Comparison of ENCODE assay signal across 8 cellular contexts in genomic region chr3:158539414-158540014, GRCh38. TPM values are rescaled to one million over a fixed set of nuclear protein-coding genes. Genes with fewer than 3 reads are reported as not detected.
DNase-seq lines count a peak whose midpoint lies in the region; ATAC-seq and TF ChIP-seq lines count a peak whose summit lies in the region.

No MANE protein-coding gene starts in this region.

- no peaks in the 10 kb centered on the region for H3K9me3 Mint-ChIP-seq in activated CD4-positive, alpha-beta T cell treated with anti-CD3 and anti-CD28 coated beads, Interleukin-2, amount 10 ng/mL, durations not matched to agents 7 days and 5 days
- H3K9me3 Mint-ChIP-seq in stimulated activated memory B cell treated with anti-CD40 and anti-IgM and Interleukin-4, amounts not matched to agents 10 μg/mL and 1 μg/mL and 100 μg/mL, for 72 hours, result no peaks in the 10 kb centered on the region

- peak; percentile 73 for ATAC-seq in HG02885 (IDR thresholded peaks at IDR 0.05; ENCODE audit: poor library complexity, unreplicated experiment)
- ATAC-seq in stimulated activated memory B cell treated with anti-CD40 and anti-IgM and Interleukin-4, amounts not matched to agents 10 μg/mL and 1 μg/mL and 100 μg/mL, for 72 hours, result no peak

- TF ChIP-seq CTCF in esophagus muscularis mucosa (IDR thresholded peaks at IDR 0.05) (peak; percentile 27 to 52 (median 38)), osteoblast (IDR thresholded peaks at IDR 0.05; ENCODE audit: extremely low read depth, low read depth, low read length) (peak; percentile 70)

- no peak overlapping the region for H3K27ac Mint-ChIP-seq in activated CD4-positive, alpha-beta T cell treated with anti-CD3 and anti-CD28 coated beads, Interleukin-2, amount 10 ng/mL, durations not matched to agents 7 days and 5 days
- H3K27ac Mint-ChIP-seq in stimulated activated memory B cell treated with anti-CD40 and anti-IgM and Interleukin-4, amounts not matched to agents 10 μg/mL and 1 μg/mL and 100 μg/mL, for 72 hours, result no peak overlapping the region

- DNase-seq in NCI-H1436 (lab: John Stamatoyannopoulos, UW), result peak; percentile 56
- no peak for DNase-seq in NCI-H1436 treated with DMSO at 0.1 percent for 48 hours (lab: John Stamatoyannopoulos, UW)
- DNase-seq in NCI-H226, result peak; percentile 13
- peak; percentile 57 for DNase-seq in activated CD4-positive, alpha-beta T cell treated with anti-CD3 and anti-CD28 coated beads, Interleukin-2, amount 10 ng/mL, durations not matched to agents 7 days and 5 days
- no peak for DNase-seq in esophagus muscularis mucosa (ENCODE audit: extremely low spot score)
- no peak for DNase-seq in osteoblast (ENCODE audit: insufficient read length, low spot score, missing footprints)

- TF ChIP-seq EP300 in esophagus muscularis mucosa (IDR thresholded peaks at IDR 0.05), result no peak

- H3K4me3 ChIP-seq in esophagus muscularis mucosa (no peak overlapping the region), osteoblast (ENCODE audit: insufficient read depth, low read length) (no peak overlapping the region)

- intact Hi-C loops in esophagus muscularis mucosa (cut with DNase I), result no loop called here

- CTCF ChIA-PET in activated CD4-positive, alpha-beta T cell treated with anti-CD3 and anti-CD28 coated beads, Interleukin-2, amount 10 ng/mL, durations not matched to agents 7 days and 5 days (lab: Charles Lee), result interaction anchor here (1.2 kb wide), 1 partner anchor 46 kb away, joined by 3 read pairs; no protein-coding TSS in a partner anchor

- peak overlapping the region; percentile 92 for H2AFZ ChIP-seq in osteoblast (ENCODE audit: low read length)

- H3K36me3 Mint-ChIP-seq in activated CD4-positive, alpha-beta T cell treated with anti-CD3 and anti-CD28 coated beads, Interleukin-2, amount 10 ng/mL, durations not matched to agents 7 days and 5 days (ENCODE audit: low read depth), result peaks cover 3% of the 10 kb centered on the region
- H3K36me3 Mint-ChIP-seq in stimulated activated memory B cell treated with anti-CD40 and anti-IgM and Interleukin-4, amounts not matched to agents 10 μg/mL and 1 μg/mL and 100 μg/mL, for 72 hours, result peaks cover 25% of the 10 kb centered on the region

- H3K27me3 ChIP-seq in esophagus muscularis mucosa (no peaks in the 10 kb centered on the region), osteoblast (ENCODE audit: insufficient read depth, low read length) (no peaks in the 10 kb centered on the region)

- no peak overlapping the region for H3K4me2 ChIP-seq in osteoblast (ENCODE audit: insufficient read depth, low read length)

- H3K27me3 Mint-ChIP-seq in activated CD4-positive, alpha-beta T cell treated with anti-CD3 and anti-CD28 coated beads, Interleukin-2, amount 10 ng/mL, durations not matched to agents 7 days and 5 days, result no peaks in the 10 kb centered on the region
- no peaks in the 10 kb centered on the region for H3K27me3 Mint-ChIP-seq in stimulated activated memory B cell treated with anti-CD40 and anti-IgM and Interleukin-4, amounts not matched to agents 10 μg/mL and 1 μg/mL and 100 μg/mL, for 72 hours

- no peaks in the 10 kb centered on the region for H4K20me1 ChIP-seq in osteoblast (ENCODE audit: insufficient read depth, low read length)

- WGBS in esophagus muscularis mucosa, result 77% methylated on average over 3 of the region's 3 CpGs

- no peak overlapping the region for H3K27ac ChIP-seq in esophagus muscularis mucosa (replicated peaks in 1 of 4)
- H3K27ac ChIP-seq in osteoblast (ENCODE audit: low read depth, low read length), result peak overlapping the region; percentile 31

- peaks cover 0 to 13% (median 2%) of the 10 kb centered on the region in 4 donors for H3K36me3 ChIP-seq in esophagus muscularis mucosa
- no peaks in the 10 kb centered on the region for H3K36me3 ChIP-seq in osteoblast (ENCODE audit: insufficient read depth, low read length)

- H3K4me1 ChIP-seq in esophagus muscularis mucosa (no peaks in the 10 kb centered on the region), osteoblast (ENCODE audit: insufficient read depth, low read length) (no peaks in the 10 kb centered on the region)

- H3K9me3 ChIP-seq in esophagus muscularis mucosa (no peaks in the 10 kb centered on the region), osteoblast (ENCODE audit: low read depth, low read length) (no peaks in the 10 kb centered on the region)

- H3K4me1 Mint-ChIP-seq in activated CD4-positive, alpha-beta T cell treated with anti-CD3 and anti-CD28 coated beads, Interleukin-2, amount 10 ng/mL, durations not matched to agents 7 days and 5 days, result no peaks in the 10 kb centered on the region
- no peaks in the 10 kb centered on the region for H3K4me1 Mint-ChIP-seq in stimulated activated memory B cell treated with anti-CD40 and anti-IgM and Interleukin-4, amounts not matched to agents 10 μg/mL and 1 μg/mL and 100 μg/mL, for 72 hours

- POLR2A ChIA-PET in activated CD4-positive, alpha-beta T cell treated with anti-CD3 and anti-CD28 coated beads, Interleukin-2, amount 10 ng/mL, durations not matched to agents 7 days and 5 days (lab: Charles Lee), result no interaction called here

- no peak overlapping the region for H3K4me3 Mint-ChIP-seq in activated CD4-positive, alpha-beta T cell treated with anti-CD3 and anti-CD28 coated beads, Interleukin-2, amount 10 ng/mL, durations not matched to agents 7 days and 5 days
- H3K4me3 Mint-ChIP-seq in stimulated activated memory B cell treated with anti-CD40 and anti-IgM and Interleukin-4, amounts not matched to agents 10 μg/mL and 1 μg/mL and 100 μg/mL, for 72 hours, result no peak overlapping the region

- no peaks in the 10 kb centered on the region for H3K79me2 ChIP-seq in osteoblast (ENCODE audit: insufficient read depth, low read length)

- no peak for TF ChIP-seq POLR2A in esophagus muscularis mucosa (IDR thresholded peaks at IDR 0.05; ENCODE audit: low read depth)

RNA-seq across cellular contexts. Expression of gene MLF1, which starts 31.5 kb away (rescaled TPM):
- total RNA-seq in activated CD4-positive, alpha-beta T cell treated with anti-CD3 and anti-CD28 coated beads, Interleukin-2, amount 10 ng/mL, durations not matched to agents 7 days and 5 days, result under 1 TPM; 0.79 to 0.87 TPM
- 10 to 100 TPM in 2 of 4 donors, 1 to 10 TPM in 2; 7.6 to 15.2 (median 9.9) TPM for total RNA-seq in esophagus muscularis mucosa
- 14.1 and 16.2 TPM in 2 replicates for total RNA-seq in osteoblast

Comparison
In these comparisons a context has a peak if more than half of its experiments do, and no peak if none do; other contexts are left out.
1. DNase-seq: peak in NCI-H1436 (single experiment), NCI-H226 (single experiment) and activated CD4-positive, alpha-beta T cell treated with anti-CD3 and anti-CD28 coated beads, Interleukin-2, amount 10 ng/mL, durations not matched to agents 7 days and 5 days (single experiment); none in NCI-H1436 treated with DMSO at 0.1 percent for 48 hours (single experiment), esophagus muscularis mucosa (single experiment) and osteoblast (single experiment).